ENCODE assay signal across 8 cellular contexts in the genomic region with DNA sequence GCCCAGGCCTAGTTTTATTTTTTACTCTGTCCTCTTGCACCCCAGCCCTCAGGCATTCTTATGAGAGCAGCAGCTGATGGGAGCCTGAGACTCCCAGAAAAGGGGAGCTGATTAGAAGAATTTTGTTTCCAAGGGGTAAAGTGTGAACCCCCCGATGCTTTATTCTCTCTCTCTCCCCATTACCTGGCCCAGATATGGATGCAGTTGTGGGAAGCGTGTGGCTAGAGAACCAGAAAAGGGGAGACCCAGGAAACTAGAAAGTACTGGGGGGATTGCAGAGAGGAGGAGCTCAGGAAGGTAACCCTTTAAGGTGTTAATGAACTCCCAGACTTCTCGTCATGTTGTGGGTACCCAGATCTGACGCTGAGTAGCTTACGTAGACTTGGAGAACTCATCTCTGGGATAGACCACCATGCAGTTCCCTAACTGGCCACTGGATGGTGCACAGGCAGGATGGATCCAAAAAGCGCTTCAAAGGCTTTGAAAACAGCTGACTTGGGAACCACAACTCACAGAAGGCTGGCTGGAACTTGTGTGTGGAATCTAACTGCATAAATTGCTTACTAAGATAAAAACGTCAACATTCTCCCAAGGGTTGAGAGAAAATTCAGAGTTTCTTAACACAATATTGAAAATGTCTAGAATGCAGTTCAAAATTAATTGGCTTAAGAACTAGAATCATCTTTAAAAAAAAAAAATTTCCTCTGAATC.
DNase-seq lines count a peak whose midpoint lies in the region; ATAC-seq and TF ChIP-seq lines count a peak whose summit lies in the region.

No MANE protein-coding gene starts in this region.

- POLR2A ChIA-PET in activated CD4-positive, alpha-beta memory T cell treated with anti-CD3 and anti-CD28 coated beads, Interleukin-2, amount 10 ng/mL, durations not matched to agents 7 days and 5 days (lab: Charles Lee): interaction anchor here (0.6 to 2.3 kb wide), 14 partner anchors 10 to 95 kb away, joined by 3 to 10 read pairs (median 4); a partner anchor contains a TSS

- no peaks in the 10 kb centered on the region for H3K9me3 Mint-ChIP-seq in activated CD4-positive, alpha-beta memory T cell treated with anti-CD3 and anti-CD28 coated beads, Interleukin-2, amount 10 ng/mL, durations not matched to agents 7 days and 5 days

- CTCF ChIA-PET in activated CD4-positive, alpha-beta memory T cell treated with anti-CD3 and anti-CD28 coated beads, Interleukin-2, amount 10 ng/mL, durations not matched to agents 7 days and 5 days (lab: Charles Lee): interaction anchor here (0.7 to 4.6 kb wide), 34 partner anchors 8 to 377 kb away, joined by 3 to 38 read pairs (median 4); a partner anchor contains a TSS

- H3K9me3 ChIP-seq in lung (ENCODE audit: control insufficient read depth in 2 of 2, insufficient read depth in 1 of 2, low read length in 1 of 2): no peaks in the 10 kb centered on the region

- H3K27ac ChIP-seq in lung (ENCODE audit: low read depth in 1 of 2, low read length in 1 of 2): no peak overlapping the region

- peaks cover 0 to 2% of the 10 kb centered on the region in 2 donors for H3K4me1 ChIP-seq in lung (ENCODE audit: control insufficient read depth in 2 of 2, insufficient read depth in 2 of 2, low read length in 2 of 2)

- peaks cover 19% of the 10 kb centered on the region for H3K4me1 Mint-ChIP-seq in activated CD4-positive, alpha-beta memory T cell treated with anti-CD3 and anti-CD28 coated beads, Interleukin-2, amount 10 ng/mL, durations not matched to agents 7 days and 5 days

- TF ChIP-seq CTCF in lung (IDR thresholded peaks at IDR 0.05; ENCODE audit: control extremely low read depth, extremely low read depth): peak; percentile 93

- peak; percentile 67 for ATAC-seq in HG02870 (IDR thresholded peaks at IDR 0.05; ENCODE audit: unreplicated experiment)
- ATAC-seq in lung (ENCODE audit: insufficient read depth, low FRiP score): peak; percentile 97
- ATAC-seq in HG02884 (IDR thresholded peaks at IDR 0.05; ENCODE audit: unreplicated experiment): no peak

- no peaks in the 10 kb centered on the region for H3K27me3 Mint-ChIP-seq in activated CD4-positive, alpha-beta memory T cell treated with anti-CD3 and anti-CD28 coated beads, Interleukin-2, amount 10 ng/mL, durations not matched to agents 7 days and 5 days

- H3K4me3 Mint-ChIP-seq in activated CD4-positive, alpha-beta memory T cell treated with anti-CD3 and anti-CD28 coated beads, Interleukin-2, amount 10 ng/mL, durations not matched to agents 7 days and 5 days: no peak overlapping the region

- no peak overlapping the region for H3K27ac Mint-ChIP-seq in activated CD4-positive, alpha-beta memory T cell treated with anti-CD3 and anti-CD28 coated beads, Interleukin-2, amount 10 ng/mL, durations not matched to agents 7 days and 5 days

- H3K36me3 Mint-ChIP-seq in activated CD4-positive, alpha-beta memory T cell treated with anti-CD3 and anti-CD28 coated beads, Interleukin-2, amount 10 ng/mL, durations not matched to agents 7 days and 5 days (ENCODE audit: low read depth): peaks cover 18% of the 10 kb centered on the region

- peak; percentile 70 for DNase-seq in GM04504 (ENCODE audit: low read depth)
- peak; percentile 57 to 85 for DNase-seq in NCI-H526 (lab: John Stamatoyannopoulos, UW)
- DNase-seq in activated CD4-positive, alpha-beta memory T cell treated with anti-CD3 and anti-CD28 coated beads, Interleukin-2, amount 10 ng/mL, durations not matched to agents 7 days and 5 days: peak; percentile 83
- DNase-seq in effector CD4-positive, alpha-beta T cell: peak; percentile 75
- peak; percentile 83 for DNase-seq in lung (ENCODE audit: low spot score)
- peak; percentile 45 to 66 for DNase-seq in stimulated activated CD8-positive, alpha-beta memory T cell treated with anti-CD3 and anti-CD28 coated beads, Interleukin-15, amount 100 ng/mL, for 4 hours (ENCODE audit: low read depth in 2 of 2)

- 29 to 36% methylated on average over 7 of the region's 7 CpGs for WGBS in lung, 2 donors

- peaks cover 0 to 2% of the 10 kb centered on the region in 2 donors for H3K36me3 ChIP-seq in lung (ENCODE audit: control insufficient read depth in 2 of 2, insufficient read depth in 2 of 2, low read length in 2 of 2)

- no peak overlapping the region for H3K4me3 ChIP-seq in lung

- H3K27me3 ChIP-seq in lung (ENCODE audit: control insufficient read depth, insufficient read depth): no peaks in the 10 kb centered on the region
